ENCODE assay signal across 19 cellular contexts in the genomic region with DNA sequence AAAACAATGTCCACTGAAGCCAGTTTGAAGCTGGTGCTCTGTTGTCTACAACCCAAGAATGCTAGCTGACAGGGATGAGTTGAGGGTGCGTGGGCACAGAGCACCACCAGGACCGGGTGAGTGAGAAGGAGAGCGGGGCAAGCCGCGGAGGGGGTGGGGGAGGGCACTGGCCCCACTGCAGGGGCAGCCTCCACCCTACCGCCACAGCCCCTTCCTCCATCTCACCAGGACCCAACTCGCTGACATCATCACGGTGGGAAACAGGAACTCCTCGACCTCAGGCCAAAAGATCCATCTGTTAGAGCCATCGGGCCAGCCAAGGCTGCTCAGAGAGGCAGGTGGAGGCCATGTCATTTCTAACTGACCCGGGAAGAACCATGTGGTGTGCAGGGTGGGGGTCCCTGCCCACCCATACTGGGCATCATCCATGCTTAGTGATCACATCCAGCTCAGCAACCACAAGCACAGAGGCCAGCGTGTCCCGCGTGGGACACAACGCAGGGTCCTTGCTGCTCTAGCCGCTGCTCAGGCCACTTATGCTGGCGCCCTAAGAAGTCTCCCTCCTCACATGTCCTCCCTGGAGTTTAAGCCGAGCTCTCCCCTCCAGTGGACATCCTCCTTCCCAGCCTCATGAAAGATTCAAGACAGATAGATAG. TPM values are rescaled to one million over a fixed set of nuclear protein-coding genes. Genes with fewer than 3 reads are reported as not detected.
A peak's percentile ranks its signal among the peaks of the same experiment; 100 is the strongest.
DNase-seq lines count a peak whose midpoint lies in the region; ATAC-seq, FAIRE-seq and TF ChIP-seq lines count a peak whose summit lies in the region.
"Had no signal": no experiment of that assay in that cellular context is flagged by ENCODE, and none has a peak within 500 bp of the region (broad histone marks: within the 10 kb centered on the region; RNA-seq: fewer than 3 reads in every experiment).

No MANE protein-coding gene starts in this region.

- H2AFZ ChIP-seq in IMR-90 (replicated peaks; ENCODE audit: low read length, poor library complexity) (no peak overlapping the region), endothelial cell of umbilical vein (ENCODE audit: low read depth, low read length) (no peak overlapping the region)
- H2AFZ ChIP-seq: PC-9 had no signal

- no peak for ATAC-seq in IMR-90 (ENCODE audit: low read depth)
- ATAC-seq in HG02798 (IDR thresholded peaks at IDR 0.05; ENCODE audit: poor library complexity, unreplicated experiment), result no peak
- no peak for ATAC-seq in HG03432 (IDR thresholded peaks at IDR 0.05; ENCODE audit: unreplicated experiment)
- ATAC-seq in GM19351 (IDR thresholded peaks at IDR 0.05; ENCODE audit: unreplicated experiment), result no peak
- ATAC-seq: GM12878 had no signal

- H3K4me3 ChIP-seq in IMR-90 (ENCODE audit: insufficient read depth, low read depth, low read length), result no peak overlapping the region
- no peak overlapping the region for H3K4me3 ChIP-seq in endothelial cell of umbilical vein (replicated peaks in 1 of 3; ENCODE audit: insufficient read depth in 1 of 3, low read depth in 1 of 3, low read length in 3 of 3)
- H3K4me3 ChIP-seq: GM12878, GM23248, PC-9 had no signal

- no peaks in the 10 kb centered on the region for H3K9me3 ChIP-seq in IMR-90 (ENCODE audit: control insufficient read depth, insufficient read depth, low read length)
- H3K9me3 ChIP-seq in endothelial cell of umbilical vein (replicated peaks; ENCODE audit: control insufficient read depth, insufficient read depth, low read length), result no peaks in the 10 kb centered on the region
- H3K9me3 ChIP-seq: BE2C had no signal

- no peaks in the 10 kb centered on the region for H3K79me2 ChIP-seq in endothelial cell of umbilical vein (ENCODE audit: control insufficient read depth, insufficient read depth, low read length)

- H4K5ac ChIP-seq in IMR-90 (ENCODE audit: low read depth, low read length), result no peak overlapping the region

- H3K36me3 ChIP-seq in IMR-90 (ENCODE audit: control insufficient read depth, insufficient read depth, low read length), result no peaks in the 10 kb centered on the region
- no peaks in the 10 kb centered on the region for H3K36me3 ChIP-seq in endothelial cell of umbilical vein (ENCODE audit: control insufficient read depth in 2 of 2, extremely low read depth in 1 of 2, insufficient read depth in 2 of 2, low read length in 2 of 2)
- H3K36me3 ChIP-seq: BE2C had no signal

- H3K79me1 ChIP-seq in IMR-90 (ENCODE audit: low read depth in 1 of 2, low read length in 2 of 2), result no peaks in the 10 kb centered on the region

- in situ Hi-C loops in G401 (cut with HindIII; ENCODE audit: low sequenced_read_pairs) (no loop called here), IMR-90 (cut with MboI; ENCODE audit: low sequenced_read_pairs) (no loop called here)

- peak overlapping the region; percentile 5 for H2BK5ac ChIP-seq in IMR-90 (ENCODE audit: low read depth, low read length, poor library complexity, severe bottlenecking)

- no peak overlapping the region; the same call in 2 of the 3 replicates for H2BK15ac ChIP-seq in IMR-90 (ENCODE audit: low read depth, low read length)

- no peak overlapping the region for H3K4me3 Mint-ChIP-seq in osteocyte (ENCODE audit: unreplicated experiment)
- H3K4me3 Mint-ChIP-seq in activated CD4-positive, alpha-beta memory T cell treated with anti-CD3 and anti-CD28 coated beads, Interleukin-2, amount 10 ng/mL, durations not matched to agents 7 days and 5 days, result no peak overlapping the region
- H3K4me3 Mint-ChIP-seq: CD4-positive, alpha-beta T cell had no signal

- H2AK9ac ChIP-seq in IMR-90 (replicated peaks; ENCODE audit: low read depth, low read length, poor library complexity), result no peak overlapping the region

- H4K20me1 ChIP-seq in IMR-90 (ENCODE audit: insufficient read depth, low read length) (no peaks in the 10 kb centered on the region), endothelial cell of umbilical vein (replicated peaks; ENCODE audit: control insufficient read depth, extremely low read depth, insufficient read depth, low read length) (no peaks in the 10 kb centered on the region)

- H3K14ac ChIP-seq in IMR-90 (replicated peaks; ENCODE audit: low read depth, low read length), result no peak overlapping the region

- H3K9me1 ChIP-seq in IMR-90 (ENCODE audit: insufficient read depth, low read length), result peaks cover 19% of the 10 kb centered on the region
- no peaks in the 10 kb centered on the region for H3K9me1 ChIP-seq in endothelial cell of umbilical vein (replicated peaks; ENCODE audit: control insufficient read depth, extremely low read depth, insufficient read depth, low read length)

- H3K56ac ChIP-seq in IMR-90 (ENCODE audit: extremely low read depth, insufficient read depth, low read length), result no peak overlapping the region

- H3K27me3 ChIP-seq in IMR-90 (ENCODE audit: control insufficient read depth, insufficient read depth, low read length), result peaks cover 10% of the 10 kb centered on the region; the same call in 1 of the 2 replicates
- H3K27me3 ChIP-seq in endothelial cell of umbilical vein (ENCODE audit: control insufficient read depth in 2 of 2, insufficient read depth in 2 of 2, low read length in 2 of 2), result no peaks in the 10 kb centered on the region
- H3K27me3 ChIP-seq: BE2C had no signal

- H3K4me1 Mint-ChIP-seq in osteocyte (ENCODE audit: unreplicated experiment), result peaks cover 40% of the 10 kb centered on the region
- peaks cover 4% of the 10 kb centered on the region for H3K4me1 Mint-ChIP-seq in activated CD4-positive, alpha-beta memory T cell treated with anti-CD3 and anti-CD28 coated beads, Interleukin-2, amount 10 ng/mL, durations not matched to agents 7 days and 5 days

- H4K8ac ChIP-seq in IMR-90 (ENCODE audit: low read depth in 2 of 2, low read length in 2 of 2), result no peak overlapping the region

- dilution Hi-C loops in IMR-90 (cut with HindIII; ENCODE audit: low sequenced_read_pairs, unreplicated experiment) (no loop called here), endothelial cell of umbilical vein (cut with MboI; ENCODE audit: extremely low pct_ligation_motif_present, low sequenced_read_pairs) (no loop called here)

- WGBS in IMR-90 (ENCODE audit: extremely low coverage in 2 of 2, insufficient read length in 1 of 2), 2 experiments, result no CpG with 5 or more reads among the region's 18 CpGs

- DNase-seq in G401 (ENCODE audit: low spot score), result peak; percentile 24
- no peak for DNase-seq in IMR-90
- DNase-seq in endothelial cell of umbilical vein (ENCODE audit: low read depth, low spot score), result peak; percentile 7
- peak; percentile 71 for DNase-seq in osteocyte (ENCODE audit: extremely low spot score, unreplicated experiment)
- no peak for DNase-seq in activated CD4-positive, alpha-beta memory T cell treated with anti-CD3 and anti-CD28 coated beads, Interleukin-2, amount 10 ng/mL, durations not matched to agents 7 days and 5 days
- DNase-seq: BE2C; CD4-positive, alpha-beta T cell; DND-41; GDM1; GM23248; KG1; NCI-H1436; NCI-H2029 treated with DMSO at 0.1 percent for 48 hours; NCI-H524; PC-9 had no signal

- H3K27ac Mint-ChIP-seq in osteocyte (ENCODE audit: unreplicated experiment), result no peak overlapping the region
- no peak overlapping the region for H3K27ac Mint-ChIP-seq in activated CD4-positive, alpha-beta memory T cell treated with anti-CD3 and anti-CD28 coated beads, Interleukin-2, amount 10 ng/mL, durations not matched to agents 7 days and 5 days
- H3K27ac Mint-ChIP-seq: CD4-positive, alpha-beta T cell had no signal

- H3K9me3 Mint-ChIP-seq in osteocyte (ENCODE audit: unreplicated experiment), result no peaks in the 10 kb centered on the region
- no peaks in the 10 kb centered on the region for H3K9me3 Mint-ChIP-seq in activated CD4-positive, alpha-beta memory T cell treated with anti-CD3 and anti-CD28 coated beads, Interleukin-2, amount 10 ng/mL, durations not matched to agents 7 days and 5 days
- H3K9me3 Mint-ChIP-seq: CD4-positive, alpha-beta T cell had no signal

- BruUV-seq in IMR-90 (replicated peaks; lab: Mats Ljungman, UMichigan) (no TSS peak), endothelial cell of umbilical vein (replicated peaks; lab: Mats Ljungman, UMichigan) (no TSS peak)

- intact Hi-C loops in IMR-90 (cut with micrococcal nuclease) (no loop called here), endothelial cell of umbilical vein (cut with micrococcal nuclease) (no loop called here)

- no peak for TF ChIP-seq CTCF in IMR-90 (conservative IDR thresholded peaks at IDR 0.05; ENCODE audit: low read depth, low read length)
- TF ChIP-seq CTCF in endothelial cell of umbilical vein (IDR thresholded peaks at IDR 0.05; ENCODE audit: extremely low read depth in 1 of 2, insufficient read depth in 1 of 2, low read depth in 1 of 2, low read length in 2 of 2), result no peak
- no peak for TF ChIP-seq CTCF in osteocyte (IDR thresholded peaks at IDR 0.05)

- H3K9ac ChIP-seq in IMR-90 (ENCODE audit: low read depth, low read length) (no peak overlapping the region), endothelial cell of umbilical vein (replicated peaks; ENCODE audit: extremely low read depth, insufficient read depth, low read length) (no peak overlapping the region)
- H3K9ac ChIP-seq: GM23248 had no signal

- H3K18ac ChIP-seq in IMR-90 (ENCODE audit: low read depth, low read length), result no peak overlapping the region

- H2BK20ac ChIP-seq in IMR-90 (ENCODE audit: low read depth, low read length), result peak overlapping the region; percentile 70; the same call in 1 of the 2 replicates

- peak overlapping the region; percentile 94; the same call in 1 of the 2 replicates for H2BK120ac ChIP-seq in IMR-90 (ENCODE audit: low read depth, low read length)

- TF ChIP-seq RAD21 in IMR-90 (IDR thresholded peaks at IDR 0.05; ENCODE audit: low read length), result no peak

- H3K23ac ChIP-seq in IMR-90 (ENCODE audit: low read depth, low read length), result no peak overlapping the region

- CTCF ChIA-PET in IMR-90 (lab: Yijun Ruan, JAX), result interaction anchor here (0.6 kb wide), 1 partner anchor 31 kb away, joined by 5 read pairs; no protein-coding TSS in a partner anchor
- CTCF ChIA-PET in endothelial cell of umbilical vein (lab: Charles Lee), result interaction anchor here (0.7 to 1.0 kb wide), 2 partner anchors 11 to 34 kb away, joined by 3 read pairs; no protein-coding TSS in a partner anchor
- CTCF ChIA-PET in activated CD4-positive, alpha-beta memory T cell treated with anti-CD3 and anti-CD28 coated beads, Interleukin-2, amount 10 ng/mL, durations not matched to agents 7 days and 5 days (lab: Charles Lee), result no interaction called here

- H3K4ac ChIP-seq in IMR-90 (ENCODE audit: low read depth, low read length), result no peak overlapping the region; the same call in 1 of the 2 replicates

- H2AK5ac ChIP-seq in IMR-90 (ENCODE audit: low read depth, low read length), result peak overlapping the region; percentile 61

- peak overlapping the region; percentile 96 for H4K91ac ChIP-seq in IMR-90 (ENCODE audit: insufficient read depth, low read depth, low read length)

- H3K36me3 Mint-ChIP-seq in osteocyte (ENCODE audit: unreplicated experiment), result no peaks in the 10 kb centered on the region
- H3K36me3 Mint-ChIP-seq in activated CD4-positive, alpha-beta memory T cell treated with anti-CD3 and anti-CD28 coated beads, Interleukin-2, amount 10 ng/mL, durations not matched to agents 7 days and 5 days (ENCODE audit: low read depth), result no peaks in the 10 kb centered on the region

- POLR2A ChIA-PET in IMR-90 (lab: Charles Lee; ENCODE audit: unreplicated experiment) (no interaction called here), endothelial cell of umbilical vein (lab: Charles Lee) (no interaction called here)
- POLR2A ChIA-PET in activated CD4-positive, alpha-beta memory T cell treated with anti-CD3 and anti-CD28 coated beads, Interleukin-2, amount 10 ng/mL, durations not matched to agents 7 days and 5 days (lab: Charles Lee), result no interaction called here

- H3K27ac ChIP-seq in IMR-90 (ENCODE audit: insufficient read depth, low read length), result no peak overlapping the region
- H3K27ac ChIP-seq in endothelial cell of umbilical vein (ENCODE audit: insufficient read depth, low read depth, low read length), result no peak overlapping the region
- H3K27ac ChIP-seq: PC-9 had no signal

- TF ChIP-seq POLR2A in IMR-90 (IDR thresholded peaks at IDR 0.05; ENCODE audit: low read depth, low read length) (no peak), endothelial cell of umbilical vein (IDR thresholded peaks at IDR 0.05; ENCODE audit: low read depth, low read length) (no peak)

- peak; percentile 37 for FAIRE-seq in endothelial cell of umbilical vein (lab: Jason Lieb, UNC)
- FAIRE-seq: GM12878 had no signal

- H3K4me1 ChIP-seq in IMR-90 (ENCODE audit: control insufficient read depth, insufficient read depth, low read length), result peaks cover 22% of the 10 kb centered on the region
- H3K4me1 ChIP-seq in endothelial cell of umbilical vein (ENCODE audit: control insufficient read depth, extremely low read depth, insufficient read depth, low read length), result peaks cover 45% of the 10 kb centered on the region

- no peaks in the 10 kb centered on the region for H3K27me3 Mint-ChIP-seq in osteocyte (ENCODE audit: unreplicated experiment)
- H3K27me3 Mint-ChIP-seq in activated CD4-positive, alpha-beta memory T cell treated with anti-CD3 and anti-CD28 coated beads, Interleukin-2, amount 10 ng/mL, durations not matched to agents 7 days and 5 days, result peaks cover 45% of the 10 kb centered on the region

- H3K4me2 ChIP-seq in IMR-90 (ENCODE audit: low read depth, low read length) (no peak overlapping the region), endothelial cell of umbilical vein (ENCODE audit: insufficient read depth, low read length) (no peak overlapping the region)
- H3K4me2 ChIP-seq: PC-9 had no signal

RNA-seq across cellular contexts. Expression of gene GATA2, which starts 57.6 kb away (rescaled TPM):
- 81.0 and 85.0 TPM in 2 replicates for total RNA-seq in G401 (2014; rRNA removed; shearing (Covaris generic))
- 2.2 and 2.8 TPM in 2 replicates for total RNA-seq in IMR-90 (2012; rRNA removed)
- polyA plus RNA-seq in IMR-90 (2012; rRNA removed), result 13.5 and 15.0 TPM in 2 replicates
- polyA plus RNA-seq in IMR-90 (2012; cell fraction: cytosol; rRNA removed), result 10.9 and 15.4 TPM in 2 replicates
- polyA plus RNA-seq in IMR-90 (2012; cell fraction: nucleus; rRNA removed; ENCODE audit: low replicate concordance), result 12.3 and 24.3 TPM in 2 replicates
- total RNA-seq in endothelial cell of umbilical vein, result 62.2 and 63.9 TPM in 2 replicates
- 28.8 and 35.6 TPM in 2 replicates for polyA plus RNA-seq in endothelial cell of umbilical vein
- 25.9 and 36.8 TPM in 2 replicates for polyA plus RNA-seq in endothelial cell of umbilical vein (2011; cell fraction: cytosol; rRNA removed)
- 30.1 and 31.5 TPM in 2 replicates for polyA plus RNA-seq in endothelial cell of umbilical vein (2011; cell fraction: nucleus; rRNA removed)
- polyA plus RNA-seq in endothelial cell of umbilical vein (2012), result 33.0 and 37.6 TPM in 2 replicates
- polyA minus RNA-seq in endothelial cell of umbilical vein, result 17.3 and 17.5 TPM in 2 replicates
- 58.1 TPM for polyA minus RNA-seq in endothelial cell of umbilical vein (2011; cell fraction: cytosol; rRNA and poly(A)+ RNA removed)
- polyA minus RNA-seq in endothelial cell of umbilical vein (2011; cell fraction: nucleus; rRNA and poly(A)+ RNA removed), result 9.7 and 17.3 TPM in 2 replicates
- 0.67 and 0.91 TPM in 2 replicates for total RNA-seq in osteocyte
- under 1 TPM; 0.08 to 0.23 TPM for total RNA-seq in activated CD4-positive, alpha-beta memory T cell treated with anti-CD3 and anti-CD28 coated beads, Interleukin-2, amount 10 ng/mL, durations not matched to agents 7 days and 5 days
- polyA plus RNA-seq: GM12878 had no signal

Comparison
In these comparisons a context has a peak if more than half of its experiments do, and no peak if none do; other contexts are left out.
1. DNase-seq: peak in G401 (single experiment), endothelial cell of umbilical vein (single experiment) and osteocyte (single experiment); none in IMR-90 (single experiment) and activated CD4-positive, alpha-beta memory T cell treated with anti-CD3 and anti-CD28 coated beads, Interleukin-2, amount 10 ng/mL, durations not matched to agents 7 days and 5 days (single experiment).
2. RNA of gene GATA2, which starts 57.6 kb away (total RNA-seq): 81.0 to 85.0 TPM in G401 and 62.2 to 63.9 TPM in endothelial cell of umbilical vein; 2.2 to 2.8 TPM in IMR-90, 0.67 to 0.91 TPM in osteocyte and 0.08 to 0.23 TPM in activated CD4-positive, alpha-beta memory T cell treated with anti-CD3 and anti-CD28 coated beads, Interleukin-2, amount 10 ng/mL, durations not matched to agents 7 days and 5 days; every median in the first group is over 10 times any median in the second.